Comparison of ENCODE assay signal across 38 cellular contexts in the genomic region with DNA sequence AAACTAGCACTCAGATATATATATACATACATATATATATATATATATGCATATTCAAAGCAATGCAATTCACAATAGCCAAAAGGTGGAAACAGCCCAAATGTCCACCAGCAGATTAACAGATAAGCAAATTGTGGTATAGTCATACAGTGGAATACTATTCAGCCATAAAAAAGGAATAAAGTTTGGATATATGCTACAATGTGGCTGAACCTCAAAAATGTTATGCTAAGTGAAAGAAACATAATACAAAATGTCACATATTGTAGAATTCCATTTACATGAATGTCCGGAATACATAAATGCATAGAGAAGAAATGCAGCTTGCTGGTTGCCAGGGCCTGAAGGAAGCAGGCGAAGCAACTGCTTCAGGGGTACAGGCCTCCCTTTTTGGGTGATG.
"Had no signal": no experiment of that assay in that cellular context is flagged by ENCODE, and none has a peak within 500 bp of the region (broad histone marks: within the 10 kb centered on the region; RNA-seq: fewer than 3 reads in every experiment).

No MANE protein-coding gene starts in this region.

- H3K36me3 Mint-ChIP-seq: activated naive CD4-positive, alpha-beta T cell treated with anti-CD3 and anti-CD28 coated beads, Interleukin-2, amount 10 ng/mL, durations not matched to agents 7 days and 5 days; activated naive CD4-positive, alpha-beta T cell treated with anti-CD3 and anti-CD28 coated beads, Interleukin-2, amount 50 U/mL, for 24 hours; activated naive CD4-positive, alpha-beta T cell treated with anti-CD3 and anti-CD28 coated beads, Interleukin-2, amount 50 U/mL, for 72 hours; activated naive CD8-positive, alpha-beta T cell; activated naive CD8-positive, alpha-beta T cell treated with anti-CD3 and anti-CD28 coated beads for 36 hours; activated naive CD8-positive, alpha-beta T cell treated with anti-CD3 and anti-CD28 coated beads, Interleukin-2, amount 10 ng/mL, durations not matched to agents 7 days and 5 days; brain had no signal

- DNase-seq: activated effector memory CD4-positive, alpha-beta T cell treated with anti-CD3 and anti-CD28 coated beads, Interleukin-2, amount 50 U/mL, for 16 hours; activated effector memory CD4-positive, alpha-beta T cell treated with Interleukin-2 at 50 U/mL for 16 hours; activated gamma-delta T cell; activated naive CD4-positive, alpha-beta T cell; activated naive CD4-positive, alpha-beta T cell treated with anti-CD3 and anti-CD28 coated beads for 36 hours; activated naive CD4-positive, alpha-beta T cell treated with anti-CD3 and anti-CD28 coated beads, Interleukin-2, amount 10 ng/mL, durations not matched to agents 7 days and 5 days; activated naive CD4-positive, alpha-beta T cell treated with anti-CD3 and anti-CD28 coated beads, Interleukin-2, amount 50 U/mL, for 16 hours; activated naive CD4-positive, alpha-beta T cell treated with Interleukin-2 at 50 U/mL for 16 hours; activated naive CD8-positive, alpha-beta T cell treated with anti-CD3 and anti-CD28 coated beads for 36 hours; activated naive CD8-positive, alpha-beta T cell treated with anti-CD3 and anti-CD28 coated beads, Interleukin-2, amount 10 ng/mL, durations not matched to agents 7 days and 5 days; activated naive CD8-positive, alpha-beta T cell treated with anti-CD3 and anti-CD28 coated beads, Interleukin-2, amount 50 U/mL, for 24 hours; activated T-cell treated with anti-CD3 and anti-CD28 coated beads, Interleukin-2, amount 50 U/mL, for 1 hour; activated T-cell treated with anti-CD3 and anti-CD28 coated beads, Interleukin-2, amount 50 U/mL, for 24 hours; activated T-cell treated with anti-CD3 and anti-CD28 coated beads, Interleukin-2, amount 50 U/mL, for 4 hours; activated T-cell treated with anti-CD3 and anti-CD28 coated beads, Interleukin-2, amount 50 U/mL, for 48 hours; activated T-cell treated with anti-CD3 and anti-CD28 coated beads, Interleukin-2, amount 50 U/mL, for 72 hours; adrenal gland; amniotic stem cell; amygdala; anterior cingulate cortex; aorta; body of pancreas; brain microvascular endothelial cell; central memory CD4-positive, alpha-beta T cell; cerebellar nuclear complex had no signal

- H3K4me1 ChIP-seq: adrenal gland, ascending aorta, body of pancreas, breast epithelium had no signal

- H3K27ac ChIP-seq: adrenal gland, ascending aorta, body of pancreas, brain microvascular endothelial cell, breast epithelium, cardiac muscle cell had no signal

- H3K27me3 Mint-ChIP-seq: activated naive CD4-positive, alpha-beta T cell treated with anti-CD3 and anti-CD28 coated beads, Interleukin-2, amount 10 ng/mL, durations not matched to agents 7 days and 5 days; activated naive CD8-positive, alpha-beta T cell; activated naive CD8-positive, alpha-beta T cell treated with anti-CD3 and anti-CD28 coated beads for 36 hours; activated naive CD8-positive, alpha-beta T cell treated with anti-CD3 and anti-CD28 coated beads, Interleukin-2, amount 10 ng/mL, durations not matched to agents 7 days and 5 days; activated naive CD8-positive, alpha-beta T cell treated with anti-CD3 and anti-CD28 coated beads, Interleukin-2, amount 50 U/mL, for 24 hours; activated T-cell treated with anti-CD3 and anti-CD28 coated beads, Interleukin-2, amount 50 U/mL, for 24 hours; activated T-helper 17 cell treated with anti-CD3 and anti-CD28 coated beads, Interleukin-2, amount 50 U/mL, for 72 hours; central memory CD8-positive, alpha-beta T cell had no signal

- H3K27ac Mint-ChIP-seq: activated naive CD4-positive, alpha-beta T cell treated with anti-CD3 and anti-CD28 coated beads for 36 hours; activated naive CD4-positive, alpha-beta T cell treated with anti-CD3 and anti-CD28 coated beads, Interleukin-2, amount 10 ng/mL, durations not matched to agents 7 days and 5 days; activated naive CD4-positive, alpha-beta T cell treated with anti-CD3 and anti-CD28 coated beads, Interleukin-2, amount 50 U/mL, for 24 hours; activated naive CD4-positive, alpha-beta T cell treated with anti-CD3 and anti-CD28 coated beads, Interleukin-2, amount 50 U/mL, for 72 hours; activated naive CD8-positive, alpha-beta T cell; activated naive CD8-positive, alpha-beta T cell treated with anti-CD3 and anti-CD28 coated beads for 36 hours; activated naive CD8-positive, alpha-beta T cell treated with anti-CD3 and anti-CD28 coated beads, Interleukin-2, amount 10 ng/mL, durations not matched to agents 7 days and 5 days; activated naive CD8-positive, alpha-beta T cell treated with anti-CD3 and anti-CD28 coated beads, Interleukin-2, amount 50 U/mL, for 24 hours; activated T-cell treated with anti-CD3 and anti-CD28 coated beads, Interleukin-2, amount 50 U/mL, for 24 hours; activated T-cell treated with anti-CD3 and anti-CD28 coated beads, Interleukin-2, amount 50 U/mL, for 72 hours; activated T-helper 1 cell treated with anti-CD3 and anti-CD28 coated beads, Interleukin-12 subunit alpha, Interleukin-12 subunit beta, Interleukin-2, Interleukin-4 antibody, amounts not matched to agents 30 ng/mL and 10 ng/mL and 1 ng/mL, durations not matched to agents 14 hours and 24 hours and 36 hours; activated T-helper 17 cell treated with anti-CD3 and anti-CD28 coated beads, Interleukin-2, amount 50 U/mL, for 72 hours; activated T-helper 2 cell treated with anti-CD3 and anti-CD28 coated beads, Interferon-gamma antibody, Interleukin-2, Interleukin-4, amounts not matched to agents 10 μg/mL and 5 μg/mL and 100 μg/mL, durations not matched to agents 14 hours and 24 hours and 36 hours; brain had no signal

- H3K9me3 Mint-ChIP-seq: activated naive CD4-positive, alpha-beta T cell treated with anti-CD3 and anti-CD28 coated beads for 36 hours; activated naive CD4-positive, alpha-beta T cell treated with anti-CD3 and anti-CD28 coated beads, Interleukin-2, amount 10 ng/mL, durations not matched to agents 7 days and 5 days; activated naive CD4-positive, alpha-beta T cell treated with anti-CD3 and anti-CD28 coated beads, Interleukin-2, amount 50 U/mL, for 24 hours; activated naive CD4-positive, alpha-beta T cell treated with anti-CD3 and anti-CD28 coated beads, Interleukin-2, amount 50 U/mL, for 72 hours; activated naive CD8-positive, alpha-beta T cell treated with anti-CD3 and anti-CD28 coated beads for 36 hours; activated naive CD8-positive, alpha-beta T cell treated with anti-CD3 and anti-CD28 coated beads, Interleukin-2, amount 10 ng/mL, durations not matched to agents 7 days and 5 days; activated naive CD8-positive, alpha-beta T cell treated with anti-CD3 and anti-CD28 coated beads, Interleukin-2, amount 50 U/mL, for 24 hours; activated T-helper 1 cell treated with anti-CD3 and anti-CD28 coated beads, Interleukin-12 subunit alpha, Interleukin-12 subunit beta, Interleukin-2, Interleukin-4 antibody, amounts not matched to agents 30 ng/mL and 10 ng/mL and 1 ng/mL, durations not matched to agents 14 hours and 24 hours and 36 hours; activated T-helper 17 cell treated with anti-CD3 and anti-CD28 coated beads, Interleukin-2, amount 50 U/mL, for 72 hours; activated T-helper 2 cell treated with anti-CD3 and anti-CD28 coated beads, Interferon-gamma antibody, Interleukin-2, Interleukin-4, amounts not matched to agents 10 μg/mL and 5 μg/mL and 100 μg/mL, durations not matched to agents 14 hours and 24 hours and 36 hours; central memory CD8-positive, alpha-beta T cell had no signal

- H3K4me3 ChIP-seq: adrenal gland, ascending aorta, body of pancreas, breast epithelium, cardiac muscle cell had no signal

- H3K4me3 Mint-ChIP-seq: activated naive CD4-positive, alpha-beta T cell treated with anti-CD3 and anti-CD28 coated beads for 36 hours; activated naive CD4-positive, alpha-beta T cell treated with anti-CD3 and anti-CD28 coated beads, Interleukin-2, amount 10 ng/mL, durations not matched to agents 7 days and 5 days; activated naive CD4-positive, alpha-beta T cell treated with anti-CD3 and anti-CD28 coated beads, Interleukin-2, amount 50 U/mL, for 24 hours; activated naive CD8-positive, alpha-beta T cell; activated naive CD8-positive, alpha-beta T cell treated with anti-CD3 and anti-CD28 coated beads for 36 hours; activated naive CD8-positive, alpha-beta T cell treated with anti-CD3 and anti-CD28 coated beads, Interleukin-2, amount 10 ng/mL, durations not matched to agents 7 days and 5 days; activated naive CD8-positive, alpha-beta T cell treated with anti-CD3 and anti-CD28 coated beads, Interleukin-2, amount 50 U/mL, for 24 hours; activated T-cell treated with anti-CD3 and anti-CD28 coated beads, Interleukin-2, amount 50 U/mL, for 24 hours; activated T-cell treated with anti-CD3 and anti-CD28 coated beads, Interleukin-2, amount 50 U/mL, for 4 hours; activated T-cell treated with anti-CD3 and anti-CD28 coated beads, Interleukin-2, amount 50 U/mL, for 72 hours; activated T-helper 1 cell treated with anti-CD3 and anti-CD28 coated beads, Interleukin-12 subunit alpha, Interleukin-12 subunit beta, Interleukin-2, Interleukin-4 antibody, amounts not matched to agents 30 ng/mL and 10 ng/mL and 1 ng/mL, durations not matched to agents 14 hours and 24 hours and 36 hours; activated T-helper 17 cell treated with anti-CD3 and anti-CD28 coated beads, Interleukin-2, amount 50 U/mL, for 72 hours; brain; central memory CD8-positive, alpha-beta T cell had no signal

- H3K36me3 ChIP-seq: adrenal gland, ascending aorta, brain microvascular endothelial cell, breast epithelium, cardiac muscle cell had no signal

- ATAC-seq: activated naive CD4-positive, alpha-beta T cell treated with anti-CD3 and anti-CD28 coated beads, Interleukin-2, amount 50 U/mL, for 72 hours; activated naive CD8-positive, alpha-beta T cell treated with anti-CD3 and anti-CD28 coated beads, Interleukin-2, amount 50 U/mL, for 24 hours; activated T-cell treated with anti-CD3 and anti-CD28 coated beads, Interleukin-2, amount 50 U/mL, for 4 hours; activated T-cell treated with anti-CD3 and anti-CD28 coated beads, Interleukin-2, amount 50 U/mL, for 72 hours; activated T-helper 17 cell treated with anti-CD3 and anti-CD28 coated beads, Interleukin-2, amount 50 U/mL, for 72 hours; body of pancreas had no signal

- H3K9me3 ChIP-seq: adrenal gland, ascending aorta, body of pancreas, breast epithelium had no signal

- H3K4me1 Mint-ChIP-seq: activated naive CD4-positive, alpha-beta T cell treated with anti-CD3 and anti-CD28 coated beads, Interleukin-2, amount 10 ng/mL, durations not matched to agents 7 days and 5 days; activated naive CD4-positive, alpha-beta T cell treated with anti-CD3 and anti-CD28 coated beads, Interleukin-2, amount 50 U/mL, for 24 hours; activated naive CD8-positive, alpha-beta T cell treated with anti-CD3 and anti-CD28 coated beads for 36 hours; activated naive CD8-positive, alpha-beta T cell treated with anti-CD3 and anti-CD28 coated beads, Interleukin-2, amount 10 ng/mL, durations not matched to agents 7 days and 5 days; activated naive CD8-positive, alpha-beta T cell treated with anti-CD3 and anti-CD28 coated beads, Interleukin-2, amount 50 U/mL, for 24 hours; activated T-helper 17 cell treated with anti-CD3 and anti-CD28 coated beads, Interleukin-2, amount 50 U/mL, for 72 hours; central memory CD8-positive, alpha-beta T cell had no signal

- H3K27me3 ChIP-seq: adrenal gland, ascending aorta, body of pancreas, brain microvascular endothelial cell, breast epithelium, cardiac muscle cell had no signal

- FAIRE-seq: astrocyte, bronchial epithelial cell had no signal
